9 cellular contexts compared by ENCODE assay signal in the genomic region with DNA sequence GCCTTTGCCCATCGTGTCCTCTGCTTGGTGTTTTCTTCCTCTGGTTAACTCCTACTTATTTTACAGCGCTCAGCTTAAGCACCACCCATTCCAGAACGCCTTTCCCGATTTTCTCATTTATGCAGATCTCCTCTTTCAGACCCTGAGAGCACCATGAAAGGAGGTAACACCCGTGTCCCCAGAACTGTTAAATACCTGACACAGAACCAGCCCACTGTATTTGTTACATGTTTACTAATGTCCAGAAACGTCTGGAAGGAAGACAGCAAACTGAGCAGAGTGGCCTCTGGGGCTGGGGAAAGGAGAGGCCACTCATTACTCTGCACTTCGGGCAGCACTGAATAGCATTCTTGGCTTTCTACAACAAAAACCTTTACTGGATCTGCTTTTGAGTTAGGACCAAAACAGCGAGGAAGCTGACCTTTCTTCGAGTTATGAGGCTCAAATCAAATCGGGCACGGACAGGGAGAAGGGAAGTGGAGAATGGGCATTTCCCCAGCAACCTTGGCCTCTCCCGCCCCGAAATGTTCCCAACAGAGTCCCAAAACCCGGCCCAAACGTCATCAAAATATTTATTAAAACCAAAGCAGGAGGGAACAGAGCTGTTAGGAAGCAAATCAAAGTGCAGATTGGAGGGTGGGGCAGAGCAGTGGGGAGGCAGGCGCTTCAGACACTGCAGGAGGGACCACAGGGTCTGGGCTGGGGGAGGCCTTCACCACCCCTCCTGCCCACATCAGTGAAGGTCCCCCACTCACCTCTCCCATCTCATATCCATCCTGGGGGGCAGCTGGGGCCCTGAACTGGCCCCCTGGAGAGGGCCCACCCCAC. TPM values are rescaled to one million over a fixed set of nuclear protein-coding genes. Genes with fewer than 3 reads are reported as not detected.
DNase-seq lines count a peak whose midpoint lies in the region; ATAC-seq, FAIRE-seq and TF ChIP-seq lines count a peak whose summit lies in the region.
"Had no signal": no experiment of that assay in that cellular context is flagged by ENCODE, and none has a peak within 500 bp of the region (broad histone marks: within the 10 kb centered on the region; RNA-seq: fewer than 3 reads in every experiment).

No MANE protein-coding gene starts in this region.

- H2BK15ac ChIP-seq in mesendoderm (replicated peaks; ENCODE audit: low read depth): no peak overlapping the region

- ATAC-seq in body of pancreas: no peak
- ATAC-seq in GM21786 (IDR thresholded peaks at IDR 0.05; ENCODE audit: unreplicated experiment): no peak

- no peak for DNase-seq in activated naive CD4-positive, alpha-beta T cell treated with anti-CD3 and anti-CD28 coated beads for 36 hours
- DNase-seq in activated naive CD4-positive, alpha-beta T cell treated with Interleukin-2 at 50 U/mL for 16 hours: no peak
- DNase-seq in body of pancreas (no peak), mesendoderm (no peak), HTR-8/SVneo (ENCODE audit: insufficient read length, low spot score) (no peak), HCEC 1CT (no peak)

- H3K79me1 ChIP-seq in mesendoderm (ENCODE audit: low read length): peaks cover 8% of the 10 kb centered on the region

- no peaks in the 10 kb centered on the region for H3K9me3 Mint-ChIP-seq in activated naive CD4-positive, alpha-beta T cell treated with anti-CD3 and anti-CD28 coated beads for 36 hours

- H3K4me3 ChIP-seq in body of pancreas (no peak overlapping the region), mesendoderm (ENCODE audit: low read length) (no peak overlapping the region), urinary bladder (ENCODE audit: low read depth, low read length) (no peak overlapping the region)

- H3K18ac ChIP-seq in mesendoderm (ENCODE audit: low read length): no peak overlapping the region

- H3K9ac ChIP-seq in mesendoderm (ENCODE audit: low read length): peak overlapping the region; percentile 78

- WGBS in body of pancreas, 2 donors: 62 to 65% methylated on average over 16 of the region's 16 CpGs
- WGBS in mesendoderm (ENCODE audit: extremely low coverage, insufficient coverage, low lambda C conversion rate): no CpG with 5 or more reads among the region's 16 CpGs
- 24% methylated on average over 16 of the region's 16 CpGs for WGBS in urinary bladder

- FAIRE-seq in HTR-8/SVneo (lab: Jason Lieb, UNC): no peak

- H3K79me2 ChIP-seq in mesendoderm (ENCODE audit: control insufficient read depth, insufficient read depth, low read length): peaks cover 2% of the 10 kb centered on the region

- peak overlapping the region; percentile 61 for H3K4me2 ChIP-seq in mesendoderm (ENCODE audit: low read length)

- no peak overlapping the region for H3K23ac ChIP-seq in mesendoderm (ENCODE audit: low read length)

- no peak overlapping the region for H2AK5ac ChIP-seq in mesendoderm (ENCODE audit: low read length)

- H2BK120ac ChIP-seq in mesendoderm (ENCODE audit: low read depth, low read length): no peak overlapping the region

- peak overlapping the region; percentile 41 for H3K4me3 Mint-ChIP-seq in activated naive CD4-positive, alpha-beta T cell treated with anti-CD3 and anti-CD28 coated beads for 36 hours

- H3K27me3 ChIP-seq in body of pancreas (no peaks in the 10 kb centered on the region), mesendoderm (ENCODE audit: insufficient read depth, low read length, poor library complexity) (no peaks in the 10 kb centered on the region)
- H3K27me3 ChIP-seq: neutrophil had no signal

- H3K4me1 Mint-ChIP-seq in activated naive CD4-positive, alpha-beta T cell treated with anti-CD3 and anti-CD28 coated beads for 36 hours (ENCODE audit: low read depth): peaks cover 38% of the 10 kb centered on the region

- CTCF ChIA-PET in activated naive CD4-positive, alpha-beta T cell treated with anti-CD3 and anti-CD28 coated beads for 36 hours (lab: Charles Lee): interaction anchor here (0.6 to 0.8 kb wide), 2 partner anchors 53 to 114 kb away, joined by 3 read pairs; no protein-coding TSS in a partner anchor

- H3K27ac Mint-ChIP-seq in activated naive CD4-positive, alpha-beta T cell treated with anti-CD3 and anti-CD28 coated beads for 36 hours: no peak overlapping the region

- no peak for TF ChIP-seq CTCF in body of pancreas (IDR thresholded peaks at IDR 0.05)

- no peaks in the 10 kb centered on the region for H3K9me3 ChIP-seq in body of pancreas
- H3K9me3 ChIP-seq: neutrophil had no signal

- peaks cover 30% of the 10 kb centered on the region for H3K4me1 ChIP-seq in body of pancreas
- H3K4me1 ChIP-seq in mesendoderm (ENCODE audit: control insufficient read depth, low read depth, low read length): peaks cover 10% of the 10 kb centered on the region
- no peaks in the 10 kb centered on the region for H3K4me1 ChIP-seq in urinary bladder (ENCODE audit: insufficient read depth)

- no peak for TF ChIP-seq POLR2A in body of pancreas (IDR thresholded peaks at IDR 0.05)

- peaks cover 38% of the 10 kb centered on the region for H3K36me3 Mint-ChIP-seq in activated naive CD4-positive, alpha-beta T cell treated with anti-CD3 and anti-CD28 coated beads for 36 hours (ENCODE audit: low read depth)

- H3K27ac ChIP-seq in body of pancreas (peak overlapping the region in 3 of 4 donors; percentile 64 to 75 (median 68)), mesendoderm (ENCODE audit: low read depth, low read length) (peak overlapping the region; percentile 6), urinary bladder (ENCODE audit: low read depth) (peak overlapping the region; percentile 77)

- no peak overlapping the region for H4K5ac ChIP-seq in mesendoderm (ENCODE audit: low read length)

- no peak overlapping the region for H3K4ac ChIP-seq in mesendoderm (ENCODE audit: low read depth, low read length)

- H4K8ac ChIP-seq in mesendoderm (ENCODE audit: low read depth, low read length): no peak overlapping the region

- peak overlapping the region; percentile 64 for H3K56ac ChIP-seq in mesendoderm (ENCODE audit: low read length)

- no peak overlapping the region for H2BK5ac ChIP-seq in mesendoderm (ENCODE audit: low read length)

- intact Hi-C loops in activated naive CD4-positive, alpha-beta T cell treated with anti-CD3 and anti-CD28 coated beads for 36 hours (cut with micrococcal nuclease): no loop called here
- intact Hi-C loops in body of pancreas (cut with DNase I): no loop called here

- H3K36me3 ChIP-seq in body of pancreas (replicated peaks in 1 of 2; ENCODE audit: insufficient read depth in 1 of 2, low read depth in 2 of 2): no peaks in the 10 kb centered on the region
- H3K36me3 ChIP-seq in mesendoderm (ENCODE audit: control insufficient read depth, insufficient read depth, low read length): peaks cover 4% of the 10 kb centered on the region
- no peaks in the 10 kb centered on the region for H3K36me3 ChIP-seq in urinary bladder (ENCODE audit: insufficient read depth)

- no peaks in the 10 kb centered on the region for H3K27me3 Mint-ChIP-seq in activated naive CD4-positive, alpha-beta T cell treated with anti-CD3 and anti-CD28 coated beads for 36 hours (ENCODE audit: low read depth)

RNA-seq across cellular contexts. Expression of a gene that starts 1.1 kb away (rescaled TPM):
- total RNA-seq in activated naive CD4-positive, alpha-beta T cell treated with anti-CD3 and anti-CD28 coated beads for 36 hours: 10 to 100 TPM; 12.7 to 14.3 TPM
- total RNA-seq in body of pancreas (10 to 100 TPM; 41.8 to 92.3 TPM), urinary bladder (18.6 TPM)
- polyA plus RNA-seq in mesendoderm (2013, experiment 1 of 2): 9.3 TPM
- polyA plus RNA-seq in mesendoderm (2013, experiment 2 of 2): 9.8 TPM
- 33.4 TPM for polyA plus RNA-seq in urinary bladder

RNA-seq across cellular contexts. Expression of a gene that starts 8.6 kb away (rescaled TPM):
- 1 to 10 TPM in 1 of 2 experiments, under 1 TPM in 1; 0.96 to 1.0 TPM for total RNA-seq in activated naive CD4-positive, alpha-beta T cell treated with anti-CD3 and anti-CD28 coated beads for 36 hours
- total RNA-seq in body of pancreas (1 to 10 TPM; 4.0 to 4.9 TPM), urinary bladder (0.95 TPM)
- 0.07 TPM for polyA plus RNA-seq in mesendoderm (2013, experiment 1 of 2)
- 0.06 TPM for polyA plus RNA-seq in mesendoderm (2013, experiment 2 of 2)
- 2.5 TPM for polyA plus RNA-seq in urinary bladder

RNA-seq across cellular contexts. Expression of a gene that starts 10.8 kb away (rescaled TPM):
- 10 to 100 TPM; 69.3 to 70.0 TPM for total RNA-seq in activated naive CD4-positive, alpha-beta T cell treated with anti-CD3 and anti-CD28 coated beads for 36 hours
- total RNA-seq in body of pancreas (under 1 TPM in 1 of 2 donors, not detected in 1; 0.66 TPM), urinary bladder (6.6 TPM)
- 20.7 TPM for polyA plus RNA-seq in mesendoderm (2013, experiment 1 of 2)
- 20.1 TPM for polyA plus RNA-seq in mesendoderm (2013, experiment 2 of 2)
- polyA plus RNA-seq in urinary bladder: 3.5 TPM

RNA-seq across cellular contexts. Expression of a gene that starts 13.2 kb away (rescaled TPM):
- under 1 TPM; 0.15 to 0.38 TPM for total RNA-seq in activated naive CD4-positive, alpha-beta T cell treated with anti-CD3 and anti-CD28 coated beads for 36 hours
- under 1 TPM in 1 of 2 donors, not detected in 1; 0.66 TPM for total RNA-seq in body of pancreas
- 0.14 TPM for polyA plus RNA-seq in mesendoderm (2013, experiment 1 of 2)
- 0.13 TPM for polyA plus RNA-seq in mesendoderm (2013, experiment 2 of 2)
- not detected for total RNA-seq in urinary bladder
- 0.03 TPM for polyA plus RNA-seq in urinary bladder

RNA-seq across cellular contexts. Expression of a gene that starts 44.8 kb away (rescaled TPM):
- total RNA-seq in activated naive CD4-positive, alpha-beta T cell treated with anti-CD3 and anti-CD28 coated beads for 36 hours: 10 to 100 TPM in 1 of 2 experiments, 1 to 10 TPM in 1; 9.5 to 10.3 TPM
- total RNA-seq in body of pancreas (1 to 10 TPM; 3.3 to 5.2 TPM), urinary bladder (12.2 TPM)
- 2.2 TPM for polyA plus RNA-seq in mesendoderm (2013, experiment 1 of 2)
- polyA plus RNA-seq in mesendoderm (2013, experiment 2 of 2): 1.8 TPM
- polyA plus RNA-seq in urinary bladder: 12.0 TPM

Comparison
In these comparisons a context has a peak if more than half of its experiments do, and no peak if none do; other contexts are left out.
1. H3K27ac ChIP-seq: peak in every context shown above with its lines; median percentile 77 in urinary bladder; 68 in body of pancreas; 6 in mesendoderm.